ENCODE assay signal across 1 cellular context in genomic region chr20:63739129-63740069, GRCh38.
TF ChIP-seq lines count a peak whose summit lies in the region.

Gene SLC2A4RG, plus strand, starts transcription at chr20:63739776. Its CDS starts 137 bp downstream, at chr20:63739913.

TF ChIP-seq in HepG2, 621 proteins besides CTCF, POLR2A, EP300 and RAD21 (continued from another document and continues in another):
- TF ChIP-seq ARNT2 (CRISPR knock-in tag; IDR thresholded peaks at IDR 0.05; ENCODE audit: low read depth) (peak; percentile 80; the same call in 1 of the 2 replicates), JUN (CRISPR knock-in tag; IDR thresholded peaks at IDR 0.05) (peak; percentile 64; the same call in 1 of the 2 replicates), ZNF749 (CRISPR knock-in tag; IDR thresholded peaks at IDR 0.05; ENCODE audit: borderline replicate concordance) (peak; percentile 95), HOXA9 (CRISPR knock-in tag; IDR thresholded peaks at IDR 0.05; ENCODE audit: borderline replicate concordance) (peak; percentile 48; the same call in 1 of the 2 replicates), KDM2A (CRISPR knock-in tag; IDR thresholded peaks at IDR 0.05; ENCODE audit: borderline replicate concordance, low read depth) (peak; percentile 95), SNAPC5 (CRISPR knock-in tag; IDR thresholded peaks at IDR 0.05; ENCODE audit: borderline replicate concordance) (0 out of 2 replicates have a peak, but pooled peaks have one; percentile 67), KAT7 (CRISPR knock-in tag; IDR thresholded peaks at IDR 0.05; ENCODE audit: borderline replicate concordance) (peak; percentile 96), PHF20 (CRISPR knock-in tag; IDR thresholded peaks at IDR 0.05) (no peak), MAX (IDR thresholded peaks at IDR 0.05) (peak; percentile 62; the same call in 1 of the 2 replicates), ZNF747 (CRISPR knock-in tag; IDR thresholded peaks at IDR 0.05; ENCODE audit: borderline replicate concordance) (peak; percentile 61; the same call in 1 of the 2 replicates), POGZ (CRISPR knock-in tag; IDR thresholded peaks at IDR 0.05) (0 out of 2 replicates have a peak, but pooled peaks have one; percentile 8), PAXIP1 (CRISPR knock-in tag; conservative IDR thresholded peaks at IDR 0.05) (peak; percentile 92), RELA (CRISPR knock-in tag; IDR thresholded peaks at IDR 0.05) (peak; percentile 90), ZNF589 (CRISPR knock-in tag; conservative IDR thresholded peaks at IDR 0.05) (no peak; the same call in 1 of the 2 replicates), ZNF772 (CRISPR knock-in tag; IDR thresholded peaks at IDR 0.05) (peak; percentile 93), ZXDC (CRISPR knock-in tag; IDR thresholded peaks at IDR 0.05) (peak; percentile 92), ZNF558 (CRISPR knock-in tag; IDR thresholded peaks at IDR 0.05; ENCODE audit: borderline replicate concordance) (peak; percentile 55; the same call in 1 of the 2 replicates), ZBTB1 (CRISPR knock-in tag; IDR thresholded peaks at IDR 0.05; ENCODE audit: borderline replicate concordance) (peak; percentile 48; the same call in 1 of the 2 replicates), SALL2 (CRISPR knock-in tag; IDR thresholded peaks at IDR 0.05) (peak; percentile 98), SMARCC2 (IDR thresholded peaks at IDR 0.05) (no peak), LBX2 (CRISPR knock-in tag; IDR thresholded peaks at IDR 0.05; ENCODE audit: borderline replicate concordance) (no peak), ELF4 (CRISPR knock-in tag; IDR thresholded peaks at IDR 0.05; ENCODE audit: borderline replicate concordance) (0 out of 2 replicates have a peak, but pooled peaks have one; percentile 7), ZNF552 (CRISPR knock-in tag; IDR thresholded peaks at IDR 0.05; ENCODE audit: borderline replicate concordance) (peak; percentile 95), HNF4G (IDR thresholded peaks at IDR 0.05; ENCODE audit: borderline replicate concordance, low read depth, low read length) (peak; percentile 96), HNF4G (CRISPR knock-in tag; IDR thresholded peaks at IDR 0.05; ENCODE audit: borderline replicate concordance, low read depth) (peak; percentile 96), NR2F1 (CRISPR knock-in tag; IDR thresholded peaks at IDR 0.05) (peak; percentile 63 to 65; a peak in 3 of 4 replicates), ZNF746 (CRISPR knock-in tag; IDR thresholded peaks at IDR 0.05) (peak; percentile 99), GTF3A (CRISPR knock-in tag; conservative IDR thresholded peaks at IDR 0.05) (no peak), ZNF580 (CRISPR knock-in tag; IDR thresholded peaks at IDR 0.05; ENCODE audit: borderline replicate concordance, low read depth) (0 out of 2 replicates have a peak, but pooled peaks have one; percentile 60), BHLHE40 (IDR thresholded peaks at IDR 0.05; ENCODE audit: low read length) (0 out of 2 replicates have a peak, but pooled peaks have one; percentile 30), MAFG (CRISPR knock-in tag; IDR thresholded peaks at IDR 0.05) (peak; percentile 64; the same call in 1 of the 2 replicates), ATRX (CRISPR knock-in tag; IDR thresholded peaks at IDR 0.05; ENCODE audit: borderline replicate concordance) (no peak), CAMTA2 (CRISPR knock-in tag; IDR thresholded peaks at IDR 0.05; ENCODE audit: borderline replicate concordance) (no peak), SKIL (CRISPR knock-in tag; IDR thresholded peaks at IDR 0.05; ENCODE audit: borderline replicate concordance) (peak; percentile 80; the same call in 1 of the 2 replicates), CENPBD1 (CRISPR knock-in tag; IDR thresholded peaks at IDR 0.05; ENCODE audit: borderline replicate concordance, low read depth) (no peak)
- TF ChIP-seq, protein P1, sequence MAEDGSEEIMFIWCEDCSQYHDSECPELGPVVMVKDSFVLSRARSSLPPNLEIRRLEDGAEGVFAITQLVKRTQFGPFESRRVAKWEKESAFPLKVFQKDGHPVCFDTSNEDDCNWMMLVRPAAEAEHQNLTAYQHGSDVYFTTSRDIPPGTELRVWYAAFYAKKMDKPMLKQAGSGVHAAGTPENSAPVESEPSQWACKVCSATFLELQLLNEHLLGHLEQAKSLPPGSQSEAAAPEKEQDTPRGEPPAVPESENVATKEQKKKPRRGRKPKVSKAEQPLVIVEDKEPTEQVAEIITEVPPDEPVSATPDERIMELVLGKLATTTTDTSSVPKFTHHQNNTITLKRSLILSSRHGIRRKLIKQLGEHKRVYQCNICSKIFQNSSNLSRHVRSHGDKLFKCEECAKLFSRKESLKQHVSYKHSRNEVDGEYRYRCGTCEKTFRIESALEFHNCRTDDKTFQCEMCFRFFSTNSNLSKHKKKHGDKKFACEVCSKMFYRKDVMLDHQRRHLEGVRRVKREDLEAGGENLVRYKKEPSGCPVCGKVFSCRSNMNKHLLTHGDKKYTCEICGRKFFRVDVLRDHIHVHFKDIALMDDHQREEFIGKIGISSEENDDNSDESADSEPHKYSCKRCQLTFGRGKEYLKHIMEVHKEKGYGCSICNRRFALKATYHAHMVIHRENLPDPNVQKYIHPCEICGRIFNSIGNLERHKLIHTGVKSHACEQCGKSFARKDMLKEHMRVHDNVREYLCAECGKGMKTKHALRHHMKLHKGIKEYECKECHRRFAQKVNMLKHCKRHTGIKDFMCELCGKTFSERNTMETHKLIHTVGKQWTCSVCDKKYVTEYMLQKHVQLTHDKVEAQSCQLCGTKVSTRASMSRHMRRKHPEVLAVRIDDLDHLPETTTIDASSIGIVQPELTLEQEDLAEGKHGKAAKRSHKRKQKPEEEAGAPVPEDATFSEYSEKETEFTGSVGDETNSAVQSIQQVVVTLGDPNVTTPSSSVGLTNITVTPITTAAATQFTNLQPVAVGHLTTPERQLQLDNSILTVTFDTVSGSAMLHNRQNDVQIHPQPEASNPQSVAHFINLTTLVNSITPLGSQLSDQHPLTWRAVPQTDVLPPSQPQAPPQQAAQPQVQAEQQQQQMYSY (CRISPR knock-in tag; IDR thresholded peaks at IDR 0.05): peak; percentile 39; the same call in 1 of the 2 replicates
- TF ChIP-seq, protein P2, sequence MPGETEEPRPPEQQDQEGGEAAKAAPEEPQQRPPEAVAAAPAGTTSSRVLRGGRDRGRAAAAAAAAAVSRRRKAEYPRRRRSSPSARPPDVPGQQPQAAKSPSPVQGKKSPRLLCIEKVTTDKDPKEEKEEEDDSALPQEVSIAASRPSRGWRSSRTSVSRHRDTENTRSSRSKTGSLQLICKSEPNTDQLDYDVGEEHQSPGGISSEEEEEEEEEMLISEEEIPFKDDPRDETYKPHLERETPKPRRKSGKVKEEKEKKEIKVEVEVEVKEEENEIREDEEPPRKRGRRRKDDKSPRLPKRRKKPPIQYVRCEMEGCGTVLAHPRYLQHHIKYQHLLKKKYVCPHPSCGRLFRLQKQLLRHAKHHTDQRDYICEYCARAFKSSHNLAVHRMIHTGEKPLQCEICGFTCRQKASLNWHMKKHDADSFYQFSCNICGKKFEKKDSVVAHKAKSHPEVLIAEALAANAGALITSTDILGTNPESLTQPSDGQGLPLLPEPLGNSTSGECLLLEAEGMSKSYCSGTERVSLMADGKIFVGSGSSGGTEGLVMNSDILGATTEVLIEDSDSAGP (CRISPR knock-in tag; IDR thresholded peaks at IDR 0.05; ENCODE audit: borderline replicate concordance): 0 out of 2 replicates have a peak, but pooled peaks have one; percentile 13
- TF ChIP-seq, protein P3, sequence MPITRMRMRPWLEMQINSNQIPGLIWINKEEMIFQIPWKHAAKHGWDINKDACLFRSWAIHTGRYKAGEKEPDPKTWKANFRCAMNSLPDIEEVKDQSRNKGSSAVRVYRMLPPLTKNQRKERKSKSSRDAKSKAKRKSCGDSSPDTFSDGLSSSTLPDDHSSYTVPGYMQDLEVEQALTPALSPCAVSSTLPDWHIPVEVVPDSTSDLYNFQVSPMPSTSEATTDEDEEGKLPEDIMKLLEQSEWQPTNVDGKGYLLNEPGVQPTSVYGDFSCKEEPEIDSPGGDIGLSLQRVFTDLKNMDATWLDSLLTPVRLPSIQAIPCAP (CRISPR knock-in tag; IDR thresholded peaks at IDR 0.05; ENCODE audit: low read depth): no peak; the same call in 1 of the 2 replicates
- TF ChIP-seq, protein P4, sequence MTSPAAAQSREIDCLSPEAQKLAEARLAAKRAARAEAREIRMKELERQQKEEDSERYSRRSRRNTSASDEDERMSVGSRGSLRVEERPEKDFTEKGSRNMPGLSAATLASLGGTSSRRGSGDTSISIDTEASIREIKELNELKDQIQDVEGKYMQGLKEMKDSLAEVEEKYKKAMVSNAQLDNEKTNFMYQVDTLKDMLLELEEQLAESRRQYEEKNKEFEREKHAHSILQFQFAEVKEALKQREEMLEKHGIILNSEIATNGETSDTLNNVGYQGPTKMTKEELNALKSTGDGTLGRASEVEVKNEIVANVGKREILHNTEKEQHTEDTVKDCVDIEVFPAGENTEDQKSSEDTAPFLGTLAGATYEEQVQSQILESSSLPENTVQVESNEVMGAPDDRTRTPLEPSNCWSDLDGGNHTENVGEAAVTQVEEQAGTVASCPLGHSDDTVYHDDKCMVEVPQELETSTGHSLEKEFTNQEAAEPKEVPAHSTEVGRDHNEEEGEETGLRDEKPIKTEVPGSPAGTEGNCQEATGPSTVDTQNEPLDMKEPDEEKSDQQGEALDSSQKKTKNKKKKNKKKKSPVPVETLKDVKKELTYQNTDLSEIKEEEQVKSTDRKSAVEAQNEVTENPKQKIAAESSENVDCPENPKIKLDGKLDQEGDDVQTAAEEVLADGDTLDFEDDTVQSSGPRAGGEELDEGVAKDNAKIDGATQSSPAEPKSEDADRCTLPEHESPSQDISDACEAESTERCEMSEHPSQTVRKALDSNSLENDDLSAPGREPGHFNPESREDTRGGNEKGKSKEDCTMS (CRISPR knock-in tag; conservative IDR thresholded peaks at IDR 0.05): no peak
